Comparison of ENCODE assay signal across 22 cellular contexts in the genomic region with DNA sequence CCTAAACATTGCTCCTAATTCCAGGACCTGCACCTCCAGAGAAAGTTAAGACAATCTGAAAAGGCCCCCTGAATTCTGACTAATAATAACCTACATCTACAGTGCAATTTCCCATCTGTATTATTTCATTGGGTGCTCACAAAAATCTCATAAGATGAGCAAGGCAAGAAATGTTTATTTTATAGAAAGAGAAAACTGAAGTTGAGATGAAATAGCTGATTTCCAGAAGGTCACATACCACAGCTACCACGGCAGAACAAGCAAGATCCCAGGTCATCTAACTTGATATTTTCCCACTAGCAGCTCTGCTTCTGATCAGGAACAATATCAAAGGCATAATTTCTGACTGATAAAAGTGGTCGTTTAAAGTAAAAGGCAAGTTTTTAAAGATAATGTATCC.
DNase-seq lines count a peak whose midpoint lies in the region; ATAC-seq and TF ChIP-seq lines count a peak whose summit lies in the region.
"Had no signal": no experiment of that assay in that cellular context is flagged by ENCODE, and none has a peak within 500 bp of the region (broad histone marks: within the 10 kb centered on the region; RNA-seq: fewer than 3 reads in every experiment).

No MANE protein-coding gene starts in this region.

- H3K27ac Mint-ChIP-seq in nephron: peak overlapping the region in 2 of 3 experiments; percentile 20 to 56
- H3K27ac Mint-ChIP-seq: H9 had no signal

- H3K4me3 ChIP-seq in ascending aorta: no peak overlapping the region
- H3K4me3 ChIP-seq: colonic mucosa, pancreas, Peyer's patch, tibial nerve had no signal

- no peaks in the 10 kb centered on the region for H3K27me3 ChIP-seq in ascending aorta
- H3K27me3 ChIP-seq: colonic mucosa, foreskin keratinocyte, pancreas, Peyer's patch, tibial nerve had no signal

- no peaks in the 10 kb centered on the region for H3K9me3 ChIP-seq in ascending aorta
- H3K9me3 ChIP-seq: colonic mucosa, pancreas, Peyer's patch had no signal

- H3K36me3 ChIP-seq in ascending aorta: no peaks in the 10 kb centered on the region
- H3K36me3 ChIP-seq: colonic mucosa, pancreas, Peyer's patch, tibial nerve had no signal

- intact Hi-C loops in ascending aorta (cut with DNase I): loop anchor here (5.0 kb wide), 5 partner anchors 33 to 168 kb away; no protein-coding TSS in a partner anchor

- TF ChIP-seq CTCF in ascending aorta (IDR thresholded peaks at IDR 0.05) (no peak), nephron (IDR thresholded peaks at IDR 0.05; ENCODE audit: unreplicated experiment in 3 of 3) (no peak)

- no peak overlapping the region for H3K4me3 Mint-ChIP-seq in nephron
- H3K4me3 Mint-ChIP-seq: activated T-cell treated with anti-CD3 and anti-CD28 coated beads, Interleukin-2, amount 50 U/mL, for 72 hours; H9 had no signal

- peak; percentile 75 for DNase-seq in EH (ENCODE audit: low read depth)
- peak; percentile 47 for DNase-seq in HCEC 1CT
- DNase-seq in ascending aorta (ENCODE audit: low spot score in 2 of 2): no peak
- no peak for DNase-seq in NCI-H2196 (lab: John Stamatoyannopoulos, UW; ENCODE audit: unreplicated experiment)
- no peak for DNase-seq in GM19240 (ENCODE audit: insufficient read length, low spot score)
- DNase-seq: activated CD4-positive, alpha-beta T cell treated with anti-CD3 and anti-CD28 coated beads, Interleukin-2, amount 50 U/mL, for 48 hours; activated T-cell treated with anti-CD3 and anti-CD28 coated beads, Interleukin-2, amount 50 U/mL, for 72 hours; aorta; colonic mucosa; foreskin keratinocyte; H9; NCI-H1092; NCI-H2107; NCI-H774; pancreas; Peyer's patch; SW 1271 had no signal

- peak overlapping the region; percentile 31 to 70 for H3K27ac ChIP-seq in ascending aorta
- H3K27ac ChIP-seq: C4-2B, colonic mucosa, foreskin keratinocyte, HL-60, pancreas, Peyer's patch had no signal

- ATAC-seq in HG02588 (IDR thresholded peaks at IDR 0.05; ENCODE audit: unreplicated experiment): no peak
- ATAC-seq: foreskin keratinocyte, pancreas had no signal

- H3K27me3 Mint-ChIP-seq in nephron (ENCODE audit: low read depth): no peaks in the 10 kb centered on the region

- peaks cover 7% of the 10 kb centered on the region for H3K9me3 Mint-ChIP-seq in nephron

- H3K4me1 ChIP-seq in ascending aorta: peaks cover 2 to 11% of the 10 kb centered on the region in 2 donors
- H3K4me1 ChIP-seq: colonic mucosa, Peyer's patch had no signal

- H3K36me3 Mint-ChIP-seq in nephron (ENCODE audit: low read depth): no peaks in the 10 kb centered on the region

- peaks cover 18% of the 10 kb centered on the region for H3K4me1 Mint-ChIP-seq in nephron

Comparison
In these comparisons a context has a peak if more than half of its experiments do, and no peak if none do; other contexts are left out.
1. DNase-seq: peak in EH (single experiment) and HCEC 1CT (single experiment); none in ascending aorta (0 of 2), NCI-H2196 (single experiment) and GM19240 (single experiment).